In the genomic region with DNA sequence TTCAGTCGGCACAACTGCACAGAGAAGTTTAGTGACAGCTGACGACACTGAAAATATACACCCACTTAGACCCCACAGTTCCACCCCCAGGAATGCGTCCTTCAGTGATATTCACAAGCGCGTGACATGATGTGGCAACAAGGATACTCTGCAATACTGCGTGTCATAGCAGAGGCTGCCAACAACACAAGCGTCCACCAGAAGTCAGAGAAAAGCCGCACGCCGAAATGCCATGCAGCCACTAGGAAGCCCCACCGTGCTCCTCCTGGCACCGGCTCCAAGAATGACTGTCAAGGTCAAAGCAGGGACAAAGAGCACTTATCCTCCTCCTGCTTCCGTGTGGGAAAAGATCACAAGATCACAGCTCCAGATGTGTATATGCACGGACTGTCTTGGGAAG, we compare ENCODE assay signal across 9 cellular contexts. TPM values are rescaled to one million over a fixed set of nuclear protein-coding genes. Genes with fewer than 3 reads are reported as not detected.
DNase-seq lines count a peak whose midpoint lies in the region; ATAC-seq, FAIRE-seq and TF ChIP-seq lines count a peak whose summit lies in the region.
"Had no signal": no experiment of that assay in that cellular context is flagged by ENCODE, and none has a peak within 500 bp of the region (broad histone marks: within the 10 kb centered on the region; RNA-seq: fewer than 3 reads in every experiment).

No MANE protein-coding gene starts in this region.

- H2AFZ ChIP-seq in astrocyte (ENCODE audit: low read depth, low read length) = no peak overlapping the region

- peaks cover 66% of the 10 kb centered on the region for H3K36me3 Mint-ChIP-seq in CD4-positive, alpha-beta T cell (ENCODE audit: low read depth)
- H3K36me3 Mint-ChIP-seq in IgD-negative memory B cell (peaks cover 9% of the 10 kb centered on the region), astrocyte (ENCODE audit: low read depth, unreplicated experiment) (no peaks in the 10 kb centered on the region)

- H3K9me3 ChIP-seq in CD4-positive, alpha-beta T cell (ENCODE audit: control insufficient read depth, low read length) = no peaks in the 10 kb centered on the region
- H3K9me3 ChIP-seq in astrocyte (ENCODE audit: insufficient read depth, low read depth, low read length) = no peaks in the 10 kb centered on the region
- H3K9me3 ChIP-seq in mucosa of rectum (ENCODE audit: control insufficient read depth in 2 of 2, low read length in 2 of 2) = no peaks in the 10 kb centered on the region
- H3K9me3 ChIP-seq in uterus = no peaks in the 10 kb centered on the region

- POLR2A ChIA-PET in CD4-positive, alpha-beta T cell (lab: Charles Lee) = interaction anchor here (1.7 to 5.6 kb wide), 3 partner anchors 15 to 182 kb away, joined by 5 to 40 read pairs (median 5); a partner anchor contains a TSS

- peak overlapping the region; percentile 83 for H3K4me3 Mint-ChIP-seq in CD4-positive, alpha-beta T cell
- H3K4me3 Mint-ChIP-seq in IgD-negative memory B cell (peak overlapping the region; percentile 87 to 98 (median 92)), astrocyte (ENCODE audit: unreplicated experiment) (no peak overlapping the region)

- no peaks in the 10 kb centered on the region for H3K27me3 ChIP-seq in CD4-positive, alpha-beta T cell (ENCODE audit: control insufficient read depth, insufficient read depth, low read length)
- peaks cover 26% of the 10 kb centered on the region for H3K27me3 ChIP-seq in astrocyte (ENCODE audit: insufficient read depth, low read length)
- H3K27me3 ChIP-seq in mucosa of rectum (ENCODE audit: control insufficient read depth in 2 of 2, insufficient read depth in 2 of 2, low read length in 2 of 2) = no peaks in the 10 kb centered on the region
- no peaks in the 10 kb centered on the region for H3K27me3 ChIP-seq in uterus

- no peak for TF ChIP-seq POLR2A in uterus (IDR thresholded peaks at IDR 0.05)

- no peak for TF ChIP-seq CTCF in CD4-positive, alpha-beta T cell (IDR thresholded peaks at IDR 0.05)
- TF ChIP-seq CTCF in astrocyte (IDR thresholded peaks at IDR 0.05; ENCODE audit: insufficient read depth, low read depth, low read length) (no peak), uterus (IDR thresholded peaks at IDR 0.05) (no peak)

- intact Hi-C loops in CD4-positive, alpha-beta T cell (cut with DNase I, micrococcal nuclease) = loop anchor here in 1 of 2 experiments (5.0 kb wide), 2 partner anchors 48 to 182 kb away; a partner anchor contains a TSS
- intact Hi-C loops in uterus (cut with DNase I; ENCODE audit: low total_unique reads) = no loop called here

- no peak for ATAC-seq in CD4-positive, alpha-beta T cell (ENCODE audit: poor library complexity)
- ATAC-seq in HG02798 (IDR thresholded peaks at IDR 0.05; ENCODE audit: poor library complexity, unreplicated experiment) = no peak

- H3K4me1 Mint-ChIP-seq in CD4-positive, alpha-beta T cell (ENCODE audit: low read depth) = peaks cover 84% of the 10 kb centered on the region
- H3K4me1 Mint-ChIP-seq in IgD-negative memory B cell = peaks cover 36 to 61% (median 53%) of the 10 kb centered on the region in 3 donors
- H3K4me1 Mint-ChIP-seq in astrocyte (ENCODE audit: low read depth, unreplicated experiment) = peaks cover 5% of the 10 kb centered on the region

- H3K4me1 ChIP-seq in astrocyte (ENCODE audit: insufficient read depth, low read length) (peaks cover 20% of the 10 kb centered on the region), mucosa of rectum (ENCODE audit: control insufficient read depth in 2 of 2, insufficient read depth in 2 of 2, low read length in 2 of 2) (peaks cover 51 to 65% of the 10 kb centered on the region in 2 donors), uterus (peaks cover 0 to 13% of the 10 kb centered on the region in 2 donors)

- H3K27ac ChIP-seq in CD4-positive, alpha-beta T cell (ENCODE audit: low read depth, low read length) = peak overlapping the region; percentile 48
- no peak overlapping the region for H3K27ac ChIP-seq in astrocyte (ENCODE audit: low read depth, low read length)
- H3K27ac ChIP-seq in mucosa of rectum (ENCODE audit: low read depth in 2 of 2, low read length in 2 of 2) = peak overlapping the region; percentile 96 to 99
- no peak overlapping the region for H3K27ac ChIP-seq in uterus

- FAIRE-seq in astrocyte (lab: Jason Lieb, UNC) = no peak

- H4K20me1 ChIP-seq in astrocyte (ENCODE audit: insufficient read depth, low read length) = peaks cover 7% of the 10 kb centered on the region

- H3K79me2 ChIP-seq in astrocyte (ENCODE audit: insufficient read depth, low read length) = no peaks in the 10 kb centered on the region

- H3K4me3 ChIP-seq in astrocyte (ENCODE audit: insufficient read depth, low read depth, low read length) (no peak overlapping the region), mucosa of rectum (ENCODE audit: low read length in 2 of 2) (peak overlapping the region; percentile 36 to 57), uterus (no peak overlapping the region)

- CTCF ChIA-PET in CD4-positive, alpha-beta T cell (lab: Charles Lee) = interaction anchor here (0.7 kb wide), 1 partner anchor 48 kb away, joined by 4 read pairs; no protein-coding TSS in a partner anchor

- H3K9ac ChIP-seq in astrocyte (ENCODE audit: low read length) (no peak overlapping the region), mucosa of rectum (ENCODE audit: low read depth in 1 of 2, low read length in 2 of 2) (peak overlapping the region; percentile 49 to 97)

- H3K9me3 Mint-ChIP-seq in CD4-positive, alpha-beta T cell = no peaks in the 10 kb centered on the region
- H3K9me3 Mint-ChIP-seq in IgD-negative memory B cell = no peaks in the 10 kb centered on the region
- no peaks in the 10 kb centered on the region for H3K9me3 Mint-ChIP-seq in astrocyte (ENCODE audit: unreplicated experiment)

- H3K27me3 Mint-ChIP-seq in CD4-positive, alpha-beta T cell = no peaks in the 10 kb centered on the region
- H3K27me3 Mint-ChIP-seq in IgD-negative memory B cell (no peaks in the 10 kb centered on the region), astrocyte (ENCODE audit: low read depth, unreplicated experiment) (peaks cover 62% of the 10 kb centered on the region)

- peak overlapping the region; percentile 79 for H3K27ac Mint-ChIP-seq in CD4-positive, alpha-beta T cell
- peak overlapping the region; percentile 34 to 94 (median 88) for H3K27ac Mint-ChIP-seq in IgD-negative memory B cell
- no peak overlapping the region for H3K27ac Mint-ChIP-seq in astrocyte (ENCODE audit: unreplicated experiment)

- no peak overlapping the region for H3K4me2 ChIP-seq in astrocyte (ENCODE audit: low read length)

- H3K36me3 ChIP-seq in astrocyte (ENCODE audit: insufficient read depth, low read length) = no peaks in the 10 kb centered on the region
- H3K36me3 ChIP-seq in mucosa of rectum (ENCODE audit: control insufficient read depth in 2 of 2, insufficient read depth in 2 of 2, low read length in 2 of 2) = peaks cover 20 to 23% of the 10 kb centered on the region in 2 donors
- no peaks in the 10 kb centered on the region for H3K36me3 ChIP-seq in uterus

- DNase-seq in CD4-positive, alpha-beta T cell = no peak
- DNase-seq in astrocyte (ENCODE audit: low read depth) = peak; percentile 34
- DNase-seq in DMS114 treated with DMSO at 0.1 percent for 48 hours (lab: John Stamatoyannopoulos, UW; ENCODE audit: unreplicated experiment) = no peak
- DNase-seq in uterus = no peak
- DNase-seq in HT-29 (ENCODE audit: low spot score) = no peak
- DNase-seq: activated CD4-positive, alpha-beta T cell treated with anti-CD3 and anti-CD28 coated beads for 48 hours had no signal

RNA-seq across cellular contexts. Expression of a gene that starts 3.5 kb away (rescaled TPM):
- 100 to 1,000 TPM; 197 to 199 TPM for total RNA-seq in CD4-positive, alpha-beta T cell
- 155 TPM for polyA plus RNA-seq in IgD-negative memory B cell
- total RNA-seq in astrocyte (1.5 and 1.8 TPM in 2 replicates), uterus (10 to 100 TPM in 3 of 4 donors, 1 to 10 TPM in 1; 5.7 to 33.6 (median 17.5) TPM)
- 10.9 and 13.7 TPM in 2 replicates for total RNA-seq in HT-29 (2014; rRNA removed; shearing (Covaris generic))

RNA-seq across cellular contexts. Expression of a gene that starts 44.5 kb away (rescaled TPM):
- 1 to 10 TPM in 1 of 2 experiments, under 1 TPM in 1; 0.34 to 1.0 TPM for total RNA-seq in CD4-positive, alpha-beta T cell
- 2.4 TPM for polyA plus RNA-seq in IgD-negative memory B cell
- total RNA-seq in astrocyte = not detected in 2 replicates
- total RNA-seq in uterus = 10 to 100 TPM in 2 of 4 donors, 1 to 10 TPM in 2; 1.2 to 18.8 (median 9.9) TPM
- total RNA-seq in HT-29 (2014; rRNA removed; shearing (Covaris generic)) = 0.03 TPM in 1 of 2 replicates, not detected in the other

Comparison
In these comparisons a context has a peak if more than half of its experiments do, and no peak if none do; other contexts are left out.
1. H3K27ac ChIP-seq: peak in CD4-positive, alpha-beta T cell (single experiment) and mucosa of rectum (2 of 2); none in astrocyte (single experiment) and uterus (0 of 2).
2. H3K4me3 ChIP-seq: peak in mucosa of rectum (2 of 2); none in astrocyte (single experiment) and uterus (0 of 2).
3. RNA of a gene that starts 3.5 kb away (total RNA-seq): 197 to 199 TPM in CD4-positive, alpha-beta T cell; 5.7 to 33.6 TPM in uterus, 10.9 to 13.7 TPM in HT-29 and 1.5 to 1.8 TPM in astrocyte; every median in the first group is over 4 times any median in the second.